In the genomic region with DNA sequence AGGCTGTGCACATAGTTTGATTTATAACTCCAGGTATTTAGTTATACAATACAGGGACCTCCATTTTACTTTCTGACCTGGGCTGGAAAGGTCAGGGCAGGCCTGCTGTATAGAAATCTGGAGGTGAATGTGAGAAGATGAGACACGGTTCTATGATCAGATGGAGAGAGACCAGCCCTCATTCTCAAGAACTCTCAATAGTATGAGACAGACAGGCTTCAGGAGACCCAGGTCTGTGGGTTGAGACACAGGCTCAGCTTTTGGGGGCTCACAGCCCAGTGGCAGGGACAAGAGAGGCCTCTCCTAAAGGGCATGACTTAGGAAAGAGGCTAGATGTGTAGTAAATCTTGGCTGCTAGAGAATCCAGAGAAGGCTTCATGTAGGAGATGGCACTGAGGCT, we compare ENCODE assay signal across 20 cellular contexts. TPM values are rescaled to one million over a fixed set of nuclear protein-coding genes. Genes with fewer than 3 reads are reported as not detected.
A peak's percentile ranks its signal among the peaks of the same experiment; 100 is the strongest.
DNase-seq lines count a peak whose midpoint lies in the region; ATAC-seq and TF ChIP-seq lines count a peak whose summit lies in the region.
"Had no signal": no experiment of that assay in that cellular context is flagged by ENCODE, and none has a peak within 500 bp of the region (broad histone marks: within the 10 kb centered on the region; RNA-seq: fewer than 3 reads in every experiment).

No MANE protein-coding gene starts in this region.

- no peaks in the 10 kb centered on the region for H3K27me3 ChIP-seq in osteoblast (ENCODE audit: insufficient read depth, low read length)
- H3K27me3 ChIP-seq: BLaER1 had no signal

- H3K36me3 ChIP-seq in osteoblast (ENCODE audit: insufficient read depth, low read length) = no peaks in the 10 kb centered on the region
- H3K36me3 ChIP-seq: BLaER1 had no signal

- intact Hi-C loops in left ventricle myocardium superior (cut with micrococcal nuclease) = no loop called here

- H3K27ac Mint-ChIP-seq in activated naive CD8-positive, alpha-beta T cell treated with anti-CD3 and anti-CD28 coated beads, Interleukin-2, amount 50 U/mL, for 24 hours = no peak overlapping the region
- no peak overlapping the region for H3K27ac Mint-ChIP-seq in activated naive CD8-positive, alpha-beta T cell treated with anti-CD3 and anti-CD28 coated beads for 36 hours
- H3K27ac Mint-ChIP-seq: CD4-positive, alpha-beta memory T cell had no signal

- no peak overlapping the region for H3K4me3 Mint-ChIP-seq in activated naive CD8-positive, alpha-beta T cell treated with anti-CD3 and anti-CD28 coated beads, Interleukin-2, amount 50 U/mL, for 24 hours
- no peak overlapping the region for H3K4me3 Mint-ChIP-seq in activated naive CD8-positive, alpha-beta T cell treated with anti-CD3 and anti-CD28 coated beads for 36 hours
- H3K4me3 Mint-ChIP-seq: CD4-positive, alpha-beta memory T cell had no signal

- H3K9me3 ChIP-seq in osteoblast (ENCODE audit: low read depth, low read length) = no peaks in the 10 kb centered on the region
- H3K9me3 ChIP-seq: A549, BLaER1 had no signal

- H3K4me1 ChIP-seq in osteoblast (ENCODE audit: insufficient read depth, low read length) = no peaks in the 10 kb centered on the region
- H3K4me1 ChIP-seq: A549 had no signal

- ATAC-seq in activated naive CD8-positive, alpha-beta T cell treated with anti-CD3 and anti-CD28 coated beads, Interleukin-2, amount 50 U/mL, for 24 hours = peak; percentile 10
- ATAC-seq in GM19328 (IDR thresholded peaks at IDR 0.05; ENCODE audit: unreplicated experiment) = no peak
- no peak for ATAC-seq in left ventricle myocardium superior
- ATAC-seq: GM12878 had no signal

- no peaks in the 10 kb centered on the region for H3K4me1 Mint-ChIP-seq in activated naive CD8-positive, alpha-beta T cell treated with anti-CD3 and anti-CD28 coated beads, Interleukin-2, amount 50 U/mL, for 24 hours
- no peaks in the 10 kb centered on the region for H3K4me1 Mint-ChIP-seq in activated naive CD8-positive, alpha-beta T cell treated with anti-CD3 and anti-CD28 coated beads for 36 hours

- DNase-seq in activated naive CD8-positive, alpha-beta T cell treated with anti-CD3 and anti-CD28 coated beads, Interleukin-2, amount 50 U/mL, for 24 hours = no peak
- DNase-seq in activated naive CD8-positive, alpha-beta T cell treated with anti-CD3 and anti-CD28 coated beads for 36 hours = no peak
- DNase-seq in osteoblast (ENCODE audit: insufficient read length, low spot score, missing footprints) (peak; percentile 60), ureter (ENCODE audit: low spot score) (peak; percentile 6), NCI-H187 (lab: John Stamatoyannopoulos, UW) (no peak), left ventricle myocardium superior (no peak)
- DNase-seq: Calu3; CD4-positive, alpha-beta memory T cell; EL; GOT3; NCI-H1092 treated with DMSO at 0.1 percent for 48 hours; NCI-H1694; NCI-H748 treated with DMSO at 0.1 percent for 48 hours; Right ventricle myocardium superior had no signal

- peaks cover 10% of the 10 kb centered on the region for H4K20me1 ChIP-seq in osteoblast (ENCODE audit: insufficient read depth, low read length)
- H4K20me1 ChIP-seq: BLaER1 had no signal

- TF ChIP-seq CTCF in VCaP (conservative IDR thresholded peaks at IDR 0.05) (no peak), osteoblast (IDR thresholded peaks at IDR 0.05; ENCODE audit: extremely low read depth, low read depth, low read length) (no peak)

- H3K27ac ChIP-seq in VCaP = peak overlapping the region; percentile 28; the same call in 1 of the 2 replicates
- H3K27ac ChIP-seq in osteoblast (ENCODE audit: low read depth, low read length) = no peak overlapping the region
- H3K27ac ChIP-seq: A549, BLaER1 had no signal

- H2AFZ ChIP-seq in osteoblast (ENCODE audit: low read length) = no peak overlapping the region

- no peak overlapping the region for H3K4me2 ChIP-seq in osteoblast (ENCODE audit: insufficient read depth, low read length)
- H3K4me2 ChIP-seq: A549, BLaER1 had no signal

- H3K27me3 Mint-ChIP-seq in activated naive CD8-positive, alpha-beta T cell treated with anti-CD3 and anti-CD28 coated beads, Interleukin-2, amount 50 U/mL, for 24 hours = peaks cover 7% of the 10 kb centered on the region
- peaks cover 15% of the 10 kb centered on the region for H3K27me3 Mint-ChIP-seq in activated naive CD8-positive, alpha-beta T cell treated with anti-CD3 and anti-CD28 coated beads for 36 hours

- H3K79me2 ChIP-seq in osteoblast (ENCODE audit: insufficient read depth, low read length) = no peaks in the 10 kb centered on the region

- no peaks in the 10 kb centered on the region for H3K9me3 Mint-ChIP-seq in activated naive CD8-positive, alpha-beta T cell treated with anti-CD3 and anti-CD28 coated beads, Interleukin-2, amount 50 U/mL, for 24 hours
- no peaks in the 10 kb centered on the region for H3K9me3 Mint-ChIP-seq in activated naive CD8-positive, alpha-beta T cell treated with anti-CD3 and anti-CD28 coated beads for 36 hours
- H3K9me3 Mint-ChIP-seq: CD4-positive, alpha-beta memory T cell had no signal

- H3K36me3 Mint-ChIP-seq in activated naive CD8-positive, alpha-beta T cell treated with anti-CD3 and anti-CD28 coated beads, Interleukin-2, amount 50 U/mL, for 24 hours (ENCODE audit: low read depth) = no peaks in the 10 kb centered on the region
- no peaks in the 10 kb centered on the region for H3K36me3 Mint-ChIP-seq in activated naive CD8-positive, alpha-beta T cell treated with anti-CD3 and anti-CD28 coated beads for 36 hours
- H3K36me3 Mint-ChIP-seq: CD4-positive, alpha-beta memory T cell had no signal

- no peak overlapping the region for H3K4me3 ChIP-seq in osteoblast (ENCODE audit: insufficient read depth, low read length)
- H3K4me3 ChIP-seq: A549, BLaER1, GM12878 had no signal

RNA-seq across cellular contexts. Expression of a gene that starts 0.7 kb away (rescaled TPM):
- total RNA-seq in activated naive CD8-positive, alpha-beta T cell treated with anti-CD3 and anti-CD28 coated beads for 36 hours = not detected
- total RNA-seq in osteoblast (0.88 and 2.5 TPM in 2 replicates), ureter (2.4 TPM), left ventricle myocardium superior (not detected)
- total RNA-seq: Calu3; CD4-positive, alpha-beta memory T cell; GM12878; OCI-LY7 had no signal

RNA-seq across cellular contexts. Expression of a gene that starts 34.6 kb away (rescaled TPM):
- total RNA-seq in activated naive CD8-positive, alpha-beta T cell treated with anti-CD3 and anti-CD28 coated beads for 36 hours = not detected
- 4.1 and 4.3 TPM in 2 replicates for total RNA-seq in osteoblast
- 0.44 TPM for total RNA-seq in ureter
- not detected for total RNA-seq in left ventricle myocardium superior
- total RNA-seq: Calu3; CD4-positive, alpha-beta memory T cell; GM12878; OCI-LY7 had no signal

RNA-seq across cellular contexts. Expression of a gene that starts 43.4 kb away (rescaled TPM):
- under 1 TPM; 0.21 to 0.38 TPM for total RNA-seq in activated naive CD8-positive, alpha-beta T cell treated with anti-CD3 and anti-CD28 coated beads for 36 hours
- total RNA-seq in osteoblast (0.88 and 1.1 TPM in 2 replicates), ureter (1.8 TPM), left ventricle myocardium superior (0.92 TPM)
- total RNA-seq: Calu3, GM12878, OCI-LY7 had no signal

RNA-seq across cellular contexts. Expression of a gene that starts 59.7 kb away (rescaled TPM):
- 10 to 100 TPM; 81.6 to 87.2 TPM for total RNA-seq in activated naive CD8-positive, alpha-beta T cell treated with anti-CD3 and anti-CD28 coated beads for 36 hours
- total RNA-seq in osteoblast (30.0 and 36.8 TPM in 2 replicates), ureter (74.5 TPM), left ventricle myocardium superior (50.4 TPM)

Comparison
In these comparisons a context has a peak if more than half of its experiments do, and no peak if none do; other contexts are left out.
1. DNase-seq: peak in osteoblast (single experiment) and ureter (single experiment); none in activated naive CD8-positive, alpha-beta T cell treated with anti-CD3 and anti-CD28 coated beads, Interleukin-2, amount 50 U/mL, for 24 hours (single experiment), activated naive CD8-positive, alpha-beta T cell treated with anti-CD3 and anti-CD28 coated beads for 36 hours (single experiment), NCI-H187 (0 of 2) and left ventricle myocardium superior (single experiment).